ENCODE assay signal across 8 cellular contexts in genomic region chr2:241354668-241355658, GRCh38. TPM values are rescaled to one million over a fixed set of nuclear protein-coding genes. Genes with fewer than 3 reads are reported as not detected.
DNase-seq lines count a peak whose midpoint lies in the region; ATAC-seq and TF ChIP-seq lines count a peak whose summit lies in the region.

No MANE protein-coding gene starts in this region.

- H3K36me3 ChIP-seq in lung (ENCODE audit: control insufficient read depth in 2 of 2, insufficient read depth in 2 of 2, low read length in 2 of 2): peaks cover 5 to 15% of the 10 kb centered on the region in 2 donors

- no peak for TF ChIP-seq CTCF in lung (IDR thresholded peaks at IDR 0.05; ENCODE audit: control extremely low read depth, extremely low read depth)

- no peak overlapping the region for H3K4me3 ChIP-seq in lung

- H3K4me1 ChIP-seq in lung (ENCODE audit: control insufficient read depth in 2 of 2, insufficient read depth in 2 of 2, low read length in 2 of 2): peaks cover 10 to 14% of the 10 kb centered on the region in 2 donors

- WGBS in lung, 2 donors: 32 to 56% methylated on average over 26 to 40 of the region's 40 CpGs

- no peaks in the 10 kb centered on the region for H3K27me3 ChIP-seq in lung (ENCODE audit: control insufficient read depth, insufficient read depth)

- H3K27ac ChIP-seq in lung (ENCODE audit: low read depth in 1 of 2, low read length in 1 of 2): peak overlapping the region; percentile 13 to 48

- ATAC-seq in lung (ENCODE audit: insufficient read depth, low FRiP score) (peak; percentile 36), GM19463 (IDR thresholded peaks at IDR 0.05; ENCODE audit: unreplicated experiment) (no peak)

- DNase-seq in NK-92 treated with Interleukin-12 subunit alpha and Interleukin-12 subunit beta, amount 100 ng/mL, for 24 hours (lab: John Stamatoyannopoulos, UW): peak; percentile 40
- DNase-seq in NK-92 (lab: John Stamatoyannopoulos, UW; ENCODE audit: unreplicated experiment) (no peak), NCI-H2196 treated with DMSO at 0.1 percent for 48 hours (lab: John Stamatoyannopoulos, UW; ENCODE audit: unreplicated experiment) (peak; percentile 72), ecto neural progenitor cell (ENCODE audit: low spot score) (peak; percentile 84), lung (ENCODE audit: low spot score) (peak; percentile 88)
- peak; percentile 52 to 56 for DNase-seq in activated CD4-positive, alpha-beta T cell treated with anti-CD3 and anti-CD28 coated beads, Interleukin-2, amount 50 U/mL, for 4 hours
- peak; percentile 52 for DNase-seq in stimulated activated CD8-positive, alpha-beta memory T cell treated with anti-CD3 and anti-CD28 coated beads, Interleukin-12 subunit alpha, Interleukin-12 subunit beta, amount 100 ng/mL, for 1 hour (ENCODE audit: low read depth)

- no peaks in the 10 kb centered on the region for H3K9me3 ChIP-seq in lung (ENCODE audit: control insufficient read depth in 2 of 2, insufficient read depth in 1 of 2, low read length in 1 of 2)

RNA-seq across cellular contexts. Expression of gene FARP2, which starts 1.1 kb away (rescaled TPM):
- total RNA-seq in lung: 10 to 100 TPM; 38.8 to 49.7 TPM
- 10 to 100 TPM in 1 of 2 donors, 1 to 10 TPM in 1; 9.9 to 16.0 TPM for polyA plus RNA-seq in lung

RNA-seq across cellular contexts. Expression of gene SEPTIN2, which starts 39.2 kb away (rescaled TPM):
- 100 to 1,000 TPM; 337 to 755 TPM for total RNA-seq in lung
- polyA plus RNA-seq in lung: 100 to 1,000 TPM; 114 to 178 TPM

RNA-seq across cellular contexts. Expression of gene HDLBP, which starts 39.5 kb away (rescaled TPM):
- 100 to 1,000 TPM; 415 to 595 TPM for total RNA-seq in lung
- polyA plus RNA-seq in lung: 100 to 1,000 TPM; 165 to 216 TPM
